In the genomic region with DNA sequence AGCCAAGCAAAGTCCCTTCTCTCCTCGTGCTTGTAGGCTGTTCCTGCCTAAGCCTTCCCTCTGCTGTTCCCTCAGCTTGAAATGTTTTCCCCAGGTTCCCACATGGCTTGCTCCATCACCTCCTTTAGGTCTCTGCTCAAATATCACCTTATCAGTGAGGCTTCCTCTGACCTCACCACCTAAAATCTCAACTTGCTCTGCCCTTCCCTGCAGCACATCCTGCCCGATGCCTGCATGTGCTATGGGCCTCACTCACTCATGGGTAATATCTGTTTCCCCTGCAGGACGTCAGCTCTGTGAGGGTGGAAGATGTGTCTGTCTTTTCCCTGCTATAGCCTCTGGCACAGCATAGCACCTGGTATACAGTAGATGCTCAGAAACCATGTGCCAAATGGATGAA, we compare ENCODE assay signal across 1 cellular context.
TF ChIP-seq lines count a peak whose summit lies in the region.

No MANE protein-coding gene starts in this region.

TF ChIP-seq in endothelial cell of umbilical vein, 7 proteins besides CTCF, POLR2A, EP300 and RAD21:
- TF ChIP-seq GATA2 (IDR thresholded peaks at IDR 0.05; ENCODE audit: insufficient read depth, insufficient read length, low read depth, low read length) (no peak), EZH2 (IDR thresholded peaks at IDR 0.05; ENCODE audit: borderline replicate concordance, low read depth, low read length, severe bottlenecking) (no peak), POLR2AphosphoS5 (IDR thresholded peaks at IDR 0.05; ENCODE audit: insufficient read depth, low read depth, low read length) (no peak), JUN (IDR thresholded peaks at IDR 0.05; ENCODE audit: borderline replicate concordance, insufficient read depth, insufficient read length, low read depth) (no peak), MAX (IDR thresholded peaks at IDR 0.05; ENCODE audit: insufficient read depth, insufficient read length) (no peak), FOS (IDR thresholded peaks at IDR 0.05; ENCODE audit: borderline replicate concordance, insufficient read depth, low read length) (no peak), MYC (IDR thresholded peaks at IDR 0.05; ENCODE audit: low read depth, low read length) (no peak)
